Comparison of ENCODE assay signal across 8 cellular contexts in genomic region chr5:181246276-181247050, GRCh38. TPM values are rescaled to one million over a fixed set of nuclear protein-coding genes. Genes with fewer than 3 reads are reported as not detected.
A peak's percentile ranks its signal among the peaks of the same experiment; 100 is the strongest.
DNase-seq lines count a peak whose midpoint lies in the region; ATAC-seq, FAIRE-seq and TF ChIP-seq lines count a peak whose summit lies in the region.

No MANE protein-coding gene starts in this region.

- TF ChIP-seq CTCF in A549 (IDR thresholded peaks at IDR 0.05), result no peak
- TF ChIP-seq CTCF in epithelial cell of esophagus (IDR thresholded peaks at IDR 0.05; ENCODE audit: insufficient read depth, low read depth, low read length, missing control alignments), result no peak

- H3K36me3 Mint-ChIP-seq in activated CD8-positive, alpha-beta T cell treated with anti-CD3 and anti-CD28 coated beads, Interleukin-2, amount 10 ng/mL, durations not matched to agents 7 days and 5 days (ENCODE audit: low read depth), result peaks cover 55% of the 10 kb centered on the region

- FAIRE-seq in A549 (lab: Jason Lieb, UNC), result no peak

- peak; percentile 48 for TF ChIP-seq POLR2A in A549 (IDR thresholded peaks at IDR 0.05; ENCODE audit: low read length)

- CTCF ChIA-PET in A549 (lab: Yijun Ruan, JAX), result interaction anchor here (1.1 to 1.8 kb wide), 2 partner anchors 10 to 12 kb away, joined by 3 to 4 read pairs; no protein-coding TSS in a partner anchor
- CTCF ChIA-PET in activated CD8-positive, alpha-beta T cell treated with anti-CD3 and anti-CD28 coated beads, Interleukin-2, amount 10 ng/mL, durations not matched to agents 7 days and 5 days (lab: Charles Lee), result interaction anchor here (1.0 to 2.7 kb wide), 4 partner anchors 10 to 55 kb away, joined by 3 to 9 read pairs (median 4); partner anchors contain the start of gene TRIM52

- 2% methylated on average over 39 of the region's 56 CpGs for WGBS in A549 (ENCODE audit: missing lambda C conversion rate)

- H3K4me1 Mint-ChIP-seq in activated CD8-positive, alpha-beta T cell treated with anti-CD3 and anti-CD28 coated beads, Interleukin-2, amount 10 ng/mL, durations not matched to agents 7 days and 5 days (ENCODE audit: low read depth), result peaks cover 64% of the 10 kb centered on the region

- H3K4me3 ChIP-seq in A549 (peak overlapping the region; percentile 94), epithelial cell of esophagus (ENCODE audit: low read length) (peak overlapping the region; percentile 91), muscle layer of colon (ENCODE audit: low read depth in 1 of 2, low read length in 2 of 2) (peak overlapping the region; percentile 55 to 92)

- DNase-seq in A549 (ENCODE audit: low read depth in 1 of 2, low spot score in 1 of 2), result peak; percentile 88 to 89
- peak; percentile 69 for DNase-seq in HS-5 (ENCODE audit: low read depth)
- DNase-seq in activated CD8-positive, alpha-beta T cell treated with anti-CD3 and anti-CD28 coated beads, Interleukin-2, amount 10 ng/mL, durations not matched to agents 7 days and 5 days, result peak; percentile 83
- DNase-seq in epithelial cell of esophagus (ENCODE audit: low read depth), result peak; percentile 86
- DNase-seq in stimulated activated CD8-positive, alpha-beta memory T cell treated with anti-CD3 and anti-CD28 coated beads, Interleukin-7, amount 100 ng/mL, for 48 hours (ENCODE audit: extremely low read depth in 1 of 2, low read depth in 1 of 2), result peak; percentile 68 to 86

- no peak for TF ChIP-seq RAD21 in A549 (conservative IDR thresholded peaks at IDR 0.05 in 1 of 2, IDR thresholded peaks at IDR 0.05 in 1 of 2)

- no peaks in the 10 kb centered on the region for H3K27me3 Mint-ChIP-seq in activated CD8-positive, alpha-beta T cell treated with anti-CD3 and anti-CD28 coated beads, Interleukin-2, amount 10 ng/mL, durations not matched to agents 7 days and 5 days (ENCODE audit: low read depth)

- no peak for TF ChIP-seq EP300 in A549 (IDR thresholded peaks at IDR 0.05)

- no peaks in the 10 kb centered on the region for H3K9me3 Mint-ChIP-seq in activated CD8-positive, alpha-beta T cell treated with anti-CD3 and anti-CD28 coated beads, Interleukin-2, amount 10 ng/mL, durations not matched to agents 7 days and 5 days (ENCODE audit: insufficient read depth)

- peak overlapping the region; percentile 86 for H3K4me2 ChIP-seq in A549

- POLR2A ChIA-PET in A549 (lab: Yijun Ruan, JAX), result interaction anchor here (1.3 to 2.6 kb wide), 2 partner anchors 14 to 55 kb away, joined by 3 to 21 read pairs; partner anchors contain the start of gene TRIM52
- POLR2A ChIA-PET in activated CD8-positive, alpha-beta T cell treated with anti-CD3 and anti-CD28 coated beads, Interleukin-2, amount 10 ng/mL, durations not matched to agents 7 days and 5 days (lab: Charles Lee), result interaction anchor here (0.7 to 11.1 kb wide), 5 partner anchors 9 to 416 kb away, joined by 3 to 157 read pairs (median 5); partner anchors contain the start of genes TRIM41 and TRIM52

- no peaks in the 10 kb centered on the region for H3K27me3 ChIP-seq in muscle layer of colon (ENCODE audit: control insufficient read depth in 1 of 2, insufficient read depth in 2 of 2, low read length in 2 of 2)

- H3K27ac Mint-ChIP-seq in activated CD8-positive, alpha-beta T cell treated with anti-CD3 and anti-CD28 coated beads, Interleukin-2, amount 10 ng/mL, durations not matched to agents 7 days and 5 days, result peak overlapping the region; percentile 96

- H3K4me3 Mint-ChIP-seq in activated CD8-positive, alpha-beta T cell treated with anti-CD3 and anti-CD28 coated beads, Interleukin-2, amount 10 ng/mL, durations not matched to agents 7 days and 5 days, result peak overlapping the region; percentile 98

- ATAC-seq in A549 (peak; percentile 78 to 85), GM19372 (IDR thresholded peaks at IDR 0.05; ENCODE audit: low read depth, unreplicated experiment) (peak; percentile 42), GM18517 (IDR thresholded peaks at IDR 0.05; ENCODE audit: unreplicated experiment) (no peak)
- ATAC-seq in activated CD8-positive, alpha-beta T cell treated with anti-CD3 and anti-CD28 coated beads, Interleukin-2, amount 10 ng/mL, durations not matched to agents 7 days and 5 days, result peak; percentile 46

- H3K36me3 ChIP-seq in muscle layer of colon (ENCODE audit: insufficient read depth, low read length), result peaks cover 10% of the 10 kb centered on the region

- peaks cover 58% of the 10 kb centered on the region for H3K4me1 ChIP-seq in A549
- peaks cover 59% of the 10 kb centered on the region for H3K4me1 ChIP-seq in muscle layer of colon (ENCODE audit: insufficient read depth, low read length)

- H3K27ac ChIP-seq in A549 (peak overlapping the region; percentile 91 to 97), muscle layer of colon (ENCODE audit: low read depth, low read length) (peak overlapping the region; percentile 94)

- H3K9me3 ChIP-seq in A549, result no peaks in the 10 kb centered on the region
- no peaks in the 10 kb centered on the region for H3K9me3 ChIP-seq in muscle layer of colon (ENCODE audit: low read length)

- peak overlapping the region; percentile 88 for H3K9ac ChIP-seq in muscle layer of colon (ENCODE audit: low read length)

TF ChIP-seq in A549, 52 proteins besides CTCF, POLR2A, EP300 and RAD21 (continues in another document):
- no peak for TF ChIP-seq HES2 (IDR thresholded peaks at IDR 0.05)
- no peak for TF ChIP-seq CEBPB (IDR thresholded peaks at IDR 0.05)
- no peak for TF ChIP-seq ZC3H11A (IDR thresholded peaks at IDR 0.05)
- no peak for TF ChIP-seq RFX5 (IDR thresholded peaks at IDR 0.05)
- peak; percentile 52 to 92; a peak in 4 of 5 replicates for TF ChIP-seq JUN (IDR thresholded peaks at IDR 0.05)
- TF ChIP-seq ZFP36 (IDR thresholded peaks at IDR 0.05; ENCODE audit: borderline replicate concordance, partially characterized antibody), result no peak
- TF ChIP-seq ELK1 (IDR thresholded peaks at IDR 0.05; ENCODE audit: low read depth, low read length), result no peak
- TF ChIP-seq HMGXB4 (CRISPR knock-in tag; IDR thresholded peaks at IDR 0.05; ENCODE audit: borderline replicate concordance), result no peak

RNA-seq across cellular contexts. Expression of gene RACK1, which starts 2.8 kb away (rescaled TPM):
- polyA plus RNA-seq in A549 (2011; rRNA removed) (3,139 and 4,035 TPM in 2 replicates), A549 (2017; fragmentation: RNase III; extraction: RNeasy Plus Mini Kit Qiagen cat#74134 plus additional on column Dnase treatment) (2,466 to 2,717 TPM (median 2,590 TPM) in 3 replicates)
- 4,808 and 5,207 TPM in 2 replicates for polyA plus RNA-seq in A549 (2012; cell fraction: cytosol; rRNA removed)
- polyA plus RNA-seq in A549 (2012; cell fraction: nucleus; rRNA removed), result 3,506 and 3,565 TPM in 2 replicates
- polyA minus RNA-seq in A549 (2011; rRNA and poly(A)+ RNA removed), result 6,906 and 9,556 TPM in 2 replicates
- 1,000 to 10,000 TPM; 1,796 to 1,942 TPM for total RNA-seq in activated CD8-positive, alpha-beta T cell treated with anti-CD3 and anti-CD28 coated beads, Interleukin-2, amount 10 ng/mL, durations not matched to agents 7 days and 5 days

RNA-seq across cellular contexts. Expression of gene TRIM52, which starts 14.5 kb away (rescaled TPM):
- polyA plus RNA-seq in A549 (2011; rRNA removed) (10.9 and 11.1 TPM in 2 replicates), A549 (2017; fragmentation: RNase III; extraction: RNeasy Plus Mini Kit Qiagen cat#74134 plus additional on column Dnase treatment) (10.9 to 13.1 TPM (median 12.1 TPM) in 3 replicates)
- polyA plus RNA-seq in A549 (2012; cell fraction: cytosol; rRNA removed), result 4.7 and 5.8 TPM in 2 replicates
- polyA plus RNA-seq in A549 (2012; cell fraction: nucleus; rRNA removed), result 7.5 and 7.7 TPM in 2 replicates
- 7.5 and 8.8 TPM in 2 replicates for polyA minus RNA-seq in A549 (2011; rRNA and poly(A)+ RNA removed)
- total RNA-seq in activated CD8-positive, alpha-beta T cell treated with anti-CD3 and anti-CD28 coated beads, Interleukin-2, amount 10 ng/mL, durations not matched to agents 7 days and 5 days, result 10 to 100 TPM; 22.4 to 23.2 TPM

RNA-seq across cellular contexts. Expression of gene TRIM41, which starts 23.4 kb away (rescaled TPM):
- polyA plus RNA-seq in A549 (2011; rRNA removed) (17.0 and 22.7 TPM in 2 replicates), A549 (2017; fragmentation: RNase III; extraction: RNeasy Plus Mini Kit Qiagen cat#74134 plus additional on column Dnase treatment) (29.7 to 35.0 TPM (median 32.5 TPM) in 3 replicates)
- 21.6 and 22.2 TPM in 2 replicates for polyA plus RNA-seq in A549 (2012; cell fraction: cytosol; rRNA removed)
- polyA plus RNA-seq in A549 (2012; cell fraction: nucleus; rRNA removed), result 73.3 and 77.6 TPM in 2 replicates
- polyA minus RNA-seq in A549 (2011; rRNA and poly(A)+ RNA removed), result 10.5 and 11.3 TPM in 2 replicates
- total RNA-seq in activated CD8-positive, alpha-beta T cell treated with anti-CD3 and anti-CD28 coated beads, Interleukin-2, amount 10 ng/mL, durations not matched to agents 7 days and 5 days, result 10 to 100 TPM; 40.0 to 44.7 TPM

RNA-seq across cellular contexts. Expression of gene TRIM7, which starts 41.5 kb away (rescaled TPM):
- 20.4 and 30.7 TPM in 2 replicates for polyA plus RNA-seq in A549 (2011; rRNA removed)
- polyA plus RNA-seq in A549 (2012; cell fraction: cytosol; rRNA removed), result 27.2 and 28.7 TPM in 2 replicates
- 20.4 and 25.4 TPM in 2 replicates for polyA plus RNA-seq in A549 (2012; cell fraction: nucleus; rRNA removed)
- 21.8 to 23.2 TPM (median 23.1 TPM) in 3 replicates for polyA plus RNA-seq in A549 (2017; fragmentation: RNase III; extraction: RNeasy Plus Mini Kit Qiagen cat#74134 plus additional on column Dnase treatment)
- 5.3 and 5.6 TPM in 2 replicates for polyA minus RNA-seq in A549 (2011; rRNA and poly(A)+ RNA removed)
- 1 to 10 TPM; 1.1 to 1.5 TPM for total RNA-seq in activated CD8-positive, alpha-beta T cell treated with anti-CD3 and anti-CD28 coated beads, Interleukin-2, amount 10 ng/mL, durations not matched to agents 7 days and 5 days
